30 cellular contexts compared by ENCODE assay signal in the genomic region with DNA sequence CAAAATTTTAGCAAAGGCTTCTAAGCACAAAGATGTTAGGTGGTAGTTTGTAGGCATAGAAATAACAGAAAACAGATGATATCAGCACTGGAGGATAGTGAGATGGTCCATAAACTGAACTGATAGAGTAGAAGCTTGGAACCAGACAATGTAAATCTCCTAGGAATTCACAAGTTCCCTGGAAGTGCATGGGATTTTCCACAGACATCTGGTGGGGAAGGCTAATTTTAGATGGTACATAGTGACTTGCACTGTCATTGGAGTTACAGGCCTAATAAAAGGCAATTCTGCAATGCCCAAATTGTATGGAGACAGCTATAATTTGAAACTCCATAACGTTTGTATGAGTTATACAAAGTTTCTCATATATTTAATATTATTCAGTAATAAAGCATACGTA.
"Had no signal": no experiment of that assay in that cellular context is flagged by ENCODE, and none has a peak within 500 bp of the region (broad histone marks: within the 10 kb centered on the region; RNA-seq: fewer than 3 reads in every experiment).

No MANE protein-coding gene starts in this region.

- H3K27me3 Mint-ChIP-seq: stimulated activated memory B cell treated with anti-CD40 and anti-IgM and Interleukin-4, amounts not matched to agents 10 μg/mL and 1 μg/mL and 100 μg/mL, for 72 hours; stimulated activated naive CD8-positive, alpha-beta T cell treated with anti-CD3 and anti-CD28 coated beads, Interleukin-15, amount 100 ng/mL, for 72 hours had no signal

- H3K9me3 ChIP-seq: heart right ventricle, neutrophil, pancreas, prostate gland, thyroid gland, upper lobe of right lung had no signal

- ATAC-seq: left lobe of liver; naive thymus-derived CD8-positive, alpha-beta T cell; pancreas; right cardiac atrium; sciatic nerve; stimulated activated memory B cell treated with anti-CD40 and anti-IgM and Interleukin-4, amounts not matched to agents 10 μg/mL and 1 μg/mL and 100 μg/mL, for 72 hours; stimulated activated naive CD8-positive, alpha-beta T cell treated with anti-CD3 and anti-CD28 coated beads, Interleukin-15, amount 100 ng/mL, for 72 hours; upper lobe of right lung had no signal

- DNase-seq: heart right ventricle; islet precursor cell; mesendoderm; naive thymus-derived CD8-positive, alpha-beta T cell; nephron progenitor cell; occipital lobe; pancreas; posterior cingulate gyrus; retina; right cardiac atrium; small intestine; stimulated activated CD4-positive, alpha-beta T cell treated with anti-CD3 and anti-CD28 coated beads, Interleukin-1b, Interleukin-23, amount 100 ng/mL, for 48 hours; stimulated activated CD4-positive, alpha-beta T cell treated with anti-CD3 and anti-CD28 coated beads, Interleukin-2, amount 100 ng/mL, for 48 hours; stimulated activated CD4-positive, alpha-beta T cell treated with anti-CD3 and anti-CD28 coated beads, Interleukin-4, amount 100 ng/mL, for 4 hours; stimulated activated CD8-positive, alpha-beta memory T cell treated with anti-CD3 and anti-CD28 coated beads, Interleukin-4, amount 100 ng/mL, for 48 hours; stimulated activated naive CD4-positive, alpha-beta T cell treated with Interleukin-2 at 50 U/mL for 16 hours; stimulated activated naive CD8-positive, alpha-beta T cell treated with anti-CD3 and anti-CD28 coated beads, Interleukin-15, amount 100 ng/mL, for 72 hours; substantia nigra; thyroid gland; trophoblast cell; upper lobe of right lung had no signal

- H3K36me3 ChIP-seq: heart right ventricle, neural progenitor cell, neutrophil, pancreas, prostate gland, thyroid gland, upper lobe of right lung had no signal

- H3K27ac ChIP-seq: heart right ventricle, hepatocyte, neural progenitor cell, neutrophil, pancreas, prostate gland, thyroid gland, upper lobe of right lung had no signal

- H2AFZ ChIP-seq: hepatocyte, neural progenitor cell had no signal

- H3K4me1 ChIP-seq: heart right ventricle, neural progenitor cell, pancreas, prostate gland, thyroid gland, upper lobe of right lung had no signal

- H3K4me1 Mint-ChIP-seq: mesothelial cell of epicardium; naive thymus-derived CD8-positive, alpha-beta T cell; nephron progenitor cell; neural progenitor cell; stimulated activated naive CD8-positive, alpha-beta T cell treated with anti-CD3 and anti-CD28 coated beads, Interleukin-15, amount 100 ng/mL, for 72 hours had no signal

- H3K4me3 ChIP-seq: heart right ventricle, hepatocyte, lung, neural progenitor cell, pancreas, prostate gland, thyroid gland, upper lobe of right lung had no signal

- H3K4me2 ChIP-seq: hepatocyte, neural progenitor cell had no signal

- H3K79me2 ChIP-seq: hepatocyte had no signal

- H3K27me3 ChIP-seq: heart right ventricle, hepatocyte, neural progenitor cell, neutrophil, pancreas, thyroid gland, upper lobe of right lung had no signal

- H3K9ac ChIP-seq: neural progenitor cell had no signal

- H3K4me3 Mint-ChIP-seq: mesothelial cell of epicardium; naive thymus-derived CD8-positive, alpha-beta T cell; nephron progenitor cell; neural progenitor cell; stimulated activated memory B cell treated with anti-CD40 and anti-IgM and Interleukin-4, amounts not matched to agents 10 μg/mL and 1 μg/mL and 100 μg/mL, for 72 hours; stimulated activated naive CD8-positive, alpha-beta T cell treated with anti-CD3 and anti-CD28 coated beads, Interleukin-15, amount 100 ng/mL, for 72 hours had no signal

- H3K9me3 Mint-ChIP-seq: mesothelial cell of epicardium; naive thymus-derived CD8-positive, alpha-beta T cell; nephron progenitor cell; neural progenitor cell; stimulated activated memory B cell treated with anti-CD40 and anti-IgM and Interleukin-4, amounts not matched to agents 10 μg/mL and 1 μg/mL and 100 μg/mL, for 72 hours; stimulated activated naive CD8-positive, alpha-beta T cell treated with anti-CD3 and anti-CD28 coated beads, Interleukin-15, amount 100 ng/mL, for 72 hours had no signal

- H3K36me3 Mint-ChIP-seq: mesothelial cell of epicardium; naive thymus-derived CD8-positive, alpha-beta T cell; neural progenitor cell; stimulated activated memory B cell treated with anti-CD40 and anti-IgM and Interleukin-4, amounts not matched to agents 10 μg/mL and 1 μg/mL and 100 μg/mL, for 72 hours had no signal

- H3K27ac Mint-ChIP-seq: mesothelial cell of epicardium; naive thymus-derived CD8-positive, alpha-beta T cell; nephron progenitor cell; neural progenitor cell; stimulated activated memory B cell treated with anti-CD40 and anti-IgM and Interleukin-4, amounts not matched to agents 10 μg/mL and 1 μg/mL and 100 μg/mL, for 72 hours; stimulated activated naive CD8-positive, alpha-beta T cell treated with anti-CD3 and anti-CD28 coated beads, Interleukin-15, amount 100 ng/mL, for 72 hours had no signal
